Comparison of ENCODE assay signal across 1 cellular context in genomic region chr1:150409504-150410362, GRCh38.
A peak's percentile ranks its signal among the peaks of the same experiment; 100 is the strongest.
TF ChIP-seq lines count a peak whose summit lies in the region.

No MANE protein-coding gene starts in this region.

TF ChIP-seq in A549, 52 proteins besides CTCF, POLR2A, EP300 and RAD21:
- TF ChIP-seq CEBPB (IDR thresholded peaks at IDR 0.05) (peak; percentile 48 to 58; a peak in 3 of 4 replicates), KDM5A (IDR thresholded peaks at IDR 0.05) (no peak)
